ENCODE assay signal across 22 cellular contexts in the genomic region with DNA sequence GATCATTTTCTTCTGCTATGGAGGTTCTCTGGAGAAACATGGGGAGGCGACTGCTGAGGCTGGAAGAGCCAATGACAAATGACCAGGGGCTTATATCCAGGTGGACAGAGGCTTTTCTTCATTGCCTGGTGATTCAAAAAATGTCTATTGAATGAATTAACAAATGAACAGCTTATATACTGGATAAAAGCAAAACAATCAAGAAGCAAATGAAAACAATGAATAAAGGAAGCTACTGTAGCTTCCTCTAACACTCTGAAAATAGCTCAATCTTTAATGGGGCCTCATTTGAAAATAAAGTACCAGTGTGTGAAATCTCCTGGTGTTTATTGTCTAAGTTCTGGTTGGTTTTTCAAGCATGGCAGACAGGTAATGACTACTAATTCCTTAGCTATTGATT.
DNase-seq lines count a peak whose midpoint lies in the region; ATAC-seq and TF ChIP-seq lines count a peak whose summit lies in the region.
"Had no signal": no experiment of that assay in that cellular context is flagged by ENCODE, and none has a peak within 500 bp of the region (broad histone marks: within the 10 kb centered on the region; RNA-seq: fewer than 3 reads in every experiment).

No MANE protein-coding gene starts in this region.

- H3K4me3 Mint-ChIP-seq in activated T-helper 1 cell treated with anti-CD3 and anti-CD28 coated beads, Interleukin-12 subunit alpha, Interleukin-12 subunit beta, Interleukin-2, Interleukin-4 antibody, amounts not matched to agents 30 ng/mL and 10 ng/mL and 1 ng/mL, durations not matched to agents 14 hours and 24 hours and 36 hours = no peak overlapping the region
- H3K4me3 Mint-ChIP-seq: CD4-positive, alpha-beta T cell; HFFc6; IgD-negative memory B cell had no signal

- H3K9me3 ChIP-seq in subcutaneous abdominal adipose tissue (ENCODE audit: control insufficient read depth in 5 of 5, low read length in 5 of 5) = no peaks in the 10 kb centered on the region
- H3K9me3 ChIP-seq: A549 had no signal

- H3K27me3 Mint-ChIP-seq in activated T-helper 1 cell treated with anti-CD3 and anti-CD28 coated beads, Interleukin-12 subunit alpha, Interleukin-12 subunit beta, Interleukin-2, Interleukin-4 antibody, amounts not matched to agents 30 ng/mL and 10 ng/mL and 1 ng/mL, durations not matched to agents 14 hours and 24 hours and 36 hours (ENCODE audit: insufficient read depth) = peaks cover 2% of the 10 kb centered on the region

- H3K4me3 ChIP-seq in subcutaneous abdominal adipose tissue (ENCODE audit: low read depth in 1 of 5, low read length in 5 of 5) = no peak overlapping the region
- H3K4me3 ChIP-seq: A549 had no signal

- DNase-seq in NCI-H146 (lab: John Stamatoyannopoulos, UW) = peak; percentile 20
- no peak for DNase-seq in NCI-H146 treated with DMSO at 0.1 percent for 48 hours (lab: John Stamatoyannopoulos, UW; ENCODE audit: unreplicated experiment)
- DNase-seq in omental fat pad (ENCODE audit: low spot score) = no peak
- no peak for DNase-seq in activated T-helper 1 cell treated with anti-CD3 and anti-CD28 coated beads, Interleukin-12 subunit alpha, Interleukin-12 subunit beta, Interleukin-2, Interleukin-4 antibody, amounts not matched to agents 30 ng/mL and 10 ng/mL and 1 ng/mL, durations not matched to agents 14 hours and 24 hours and 36 hours (ENCODE audit: low spot score)
- DNase-seq: AML-193; Caco-2; CD4-positive, alpha-beta T cell; DMS153; DMS79; GDM1; GOT3; H7; HFFc6 had no signal

- H3K27ac ChIP-seq in layer of hippocampus (ENCODE audit: low read depth, low read length) (peak overlapping the region; percentile 2), subcutaneous abdominal adipose tissue (ENCODE audit: low read depth, low read length) (peak overlapping the region; percentile 55)
- H3K27ac ChIP-seq: 22Rv1, A549, C4-2B had no signal

- H3K9ac ChIP-seq in subcutaneous abdominal adipose tissue (ENCODE audit: low read length in 5 of 5) = no peak overlapping the region

- H3K4me1 Mint-ChIP-seq in activated T-helper 1 cell treated with anti-CD3 and anti-CD28 coated beads, Interleukin-12 subunit alpha, Interleukin-12 subunit beta, Interleukin-2, Interleukin-4 antibody, amounts not matched to agents 30 ng/mL and 10 ng/mL and 1 ng/mL, durations not matched to agents 14 hours and 24 hours and 36 hours (ENCODE audit: low read depth) = no peaks in the 10 kb centered on the region

- peaks cover 0 to 21% (median 11%) of the 10 kb centered on the region in 5 donors for H3K4me1 ChIP-seq in subcutaneous abdominal adipose tissue (ENCODE audit: control insufficient read depth in 5 of 5, insufficient read depth in 5 of 5, low read length in 5 of 5)
- H3K4me1 ChIP-seq: A549, Caco-2 had no signal

- no peaks in the 10 kb centered on the region for H3K36me3 Mint-ChIP-seq in activated T-helper 1 cell treated with anti-CD3 and anti-CD28 coated beads, Interleukin-12 subunit alpha, Interleukin-12 subunit beta, Interleukin-2, Interleukin-4 antibody, amounts not matched to agents 30 ng/mL and 10 ng/mL and 1 ng/mL, durations not matched to agents 14 hours and 24 hours and 36 hours (ENCODE audit: low read depth)
- H3K36me3 Mint-ChIP-seq: IgD-negative memory B cell had no signal

- intact Hi-C loops in activated T-helper 1 cell treated with anti-CD3 and anti-CD28 coated beads, Interleukin-12 subunit alpha, Interleukin-12 subunit beta, Interleukin-2, Interleukin-4 antibody, amounts not matched to agents 30 ng/mL and 10 ng/mL and 1 ng/mL, durations not matched to agents 14 hours and 24 hours and 36 hours (cut with micrococcal nuclease) = no loop called here

- TF ChIP-seq CTCF in omental fat pad (IDR thresholded peaks at IDR 0.05) = no peak

- ATAC-seq in GM21423 (IDR thresholded peaks at IDR 0.05; ENCODE audit: unreplicated experiment) = no peak
- ATAC-seq in omental fat pad (ENCODE audit: low FRiP score) = no peak
- ATAC-seq: A549, HCT116, HepG2 had no signal

- no peaks in the 10 kb centered on the region for H3K9me3 Mint-ChIP-seq in activated T-helper 1 cell treated with anti-CD3 and anti-CD28 coated beads, Interleukin-12 subunit alpha, Interleukin-12 subunit beta, Interleukin-2, Interleukin-4 antibody, amounts not matched to agents 30 ng/mL and 10 ng/mL and 1 ng/mL, durations not matched to agents 14 hours and 24 hours and 36 hours
- H3K9me3 Mint-ChIP-seq: CD4-positive, alpha-beta T cell; HFFc6; IgD-negative memory B cell had no signal

- no peaks in the 10 kb centered on the region for H3K36me3 ChIP-seq in subcutaneous abdominal adipose tissue (ENCODE audit: control insufficient read depth in 5 of 5, insufficient read depth in 5 of 5, low read length in 5 of 5)

- H3K27me3 ChIP-seq in layer of hippocampus (ENCODE audit: control insufficient read depth, insufficient read depth, low read length) (no peaks in the 10 kb centered on the region), subcutaneous abdominal adipose tissue (ENCODE audit: control insufficient read depth in 5 of 5, insufficient read depth in 4 of 5, low read length in 5 of 5) (no peaks in the 10 kb centered on the region)

- H3K27ac Mint-ChIP-seq in activated T-helper 1 cell treated with anti-CD3 and anti-CD28 coated beads, Interleukin-12 subunit alpha, Interleukin-12 subunit beta, Interleukin-2, Interleukin-4 antibody, amounts not matched to agents 30 ng/mL and 10 ng/mL and 1 ng/mL, durations not matched to agents 14 hours and 24 hours and 36 hours = no peak overlapping the region
- H3K27ac Mint-ChIP-seq: CD4-positive, alpha-beta T cell; HFFc6; IgD-negative memory B cell had no signal
